Comparison of ENCODE assay signal across 20 cellular contexts in genomic region chr10:77192402-77192801, GRCh38.
"Had no signal": no experiment of that assay in that cellular context is flagged by ENCODE, and none has a peak within 500 bp of the region (broad histone marks: within the 10 kb centered on the region; RNA-seq: fewer than 3 reads in every experiment).

No MANE protein-coding gene starts in this region.

- H3K4me3 ChIP-seq: breast epithelium, heart right ventricle, lung, neural progenitor cell, thyroid gland had no signal

- H3K27me3 ChIP-seq: breast epithelium, neural progenitor cell, thyroid gland had no signal

- DNase-seq: activated CD4-positive, alpha-beta T cell treated with anti-CD3 and anti-CD28 coated beads for 1 hour; activated CD4-positive, alpha-beta T cell treated with anti-CD3 and anti-CD28 coated beads, Interleukin-2, amount 50 U/mL, for 48 hours; activated naive CD4-positive, alpha-beta T cell treated with anti-CD3 and anti-CD28 coated beads for 36 hours; activated naive CD8-positive, alpha-beta T cell treated with anti-CD3 and anti-CD28 coated beads, Interleukin-2, amount 50 U/mL, for 24 hours; activated T-cell treated with anti-CD3 and anti-CD28 coated beads, Interleukin-2, amount 50 U/mL, for 1 hour; aorta; cerebellar nuclear complex; dermis blood vessel endothelial cell; effector memory CD8-positive, alpha-beta T cell; heart right ventricle; naive B cell; stimulated activated CD4-positive, alpha-beta T cell treated with anti-CD3 and anti-CD28 coated beads, Interleukin-15, amount 100 ng/mL, for 24 hours; stimulated activated CD4-positive, alpha-beta T cell treated with anti-CD3 and anti-CD28 coated beads, Interleukin-4, amount 100 ng/mL, for 1 hour; stimulated activated naive B cell treated with anti-CD40 and anti-IgM and Interleukin-4, amounts not matched to agents 10 μg/mL and 1 μg/mL and 100 μg/mL, for 72 hours; T-helper 1 cell; thyroid gland had no signal

- H3K27ac ChIP-seq: breast epithelium, heart right ventricle, neural progenitor cell, thyroid gland, VCaP had no signal

- H3K9me3 ChIP-seq: breast epithelium, heart right ventricle, thyroid gland had no signal

- H3K36me3 ChIP-seq: breast epithelium, heart right ventricle, neural progenitor cell, thyroid gland had no signal

- ATAC-seq: activated naive CD8-positive, alpha-beta T cell treated with anti-CD3 and anti-CD28 coated beads, Interleukin-2, amount 50 U/mL, for 24 hours; effector memory CD8-positive, alpha-beta T cell; heart right ventricle; stimulated activated naive B cell treated with anti-CD40 and anti-IgM and Interleukin-4, amounts not matched to agents 10 μg/mL and 1 μg/mL and 100 μg/mL, for 72 hours had no signal

- H3K4me1 ChIP-seq: breast epithelium, heart right ventricle, thyroid gland had no signal
